In genomic region chr5:176658007-176658599, GRCh38 we compare ENCODE assay signal across 1 cellular context.
TF ChIP-seq lines count a peak whose summit lies in the region.

No MANE protein-coding gene starts in this region.

TF ChIP-seq in SK-N-SH treated with all-trans-retinoic acid at 6 μM for 48 hours, 23 proteins besides CTCF, POLR2A, EP300 and RAD21 (continued from another document):
- no peak for TF ChIP-seq CSRNP3 (CRISPR knock-in tag; IDR thresholded peaks at IDR 0.05)
- no peak for TF ChIP-seq ZFP30 (CRISPR knock-in tag; IDR thresholded peaks at IDR 0.05)
- TF ChIP-seq ZFP3 (CRISPR knock-in tag; IDR thresholded peaks at IDR 0.05) = no peak
TF ChIP-seq in SK-N-SH treated with all-trans-retinoic acid at 6 μM for 48 hours: peak in this region for 0.
